ENCODE assay signal across 9 cellular contexts in the genomic region with DNA sequence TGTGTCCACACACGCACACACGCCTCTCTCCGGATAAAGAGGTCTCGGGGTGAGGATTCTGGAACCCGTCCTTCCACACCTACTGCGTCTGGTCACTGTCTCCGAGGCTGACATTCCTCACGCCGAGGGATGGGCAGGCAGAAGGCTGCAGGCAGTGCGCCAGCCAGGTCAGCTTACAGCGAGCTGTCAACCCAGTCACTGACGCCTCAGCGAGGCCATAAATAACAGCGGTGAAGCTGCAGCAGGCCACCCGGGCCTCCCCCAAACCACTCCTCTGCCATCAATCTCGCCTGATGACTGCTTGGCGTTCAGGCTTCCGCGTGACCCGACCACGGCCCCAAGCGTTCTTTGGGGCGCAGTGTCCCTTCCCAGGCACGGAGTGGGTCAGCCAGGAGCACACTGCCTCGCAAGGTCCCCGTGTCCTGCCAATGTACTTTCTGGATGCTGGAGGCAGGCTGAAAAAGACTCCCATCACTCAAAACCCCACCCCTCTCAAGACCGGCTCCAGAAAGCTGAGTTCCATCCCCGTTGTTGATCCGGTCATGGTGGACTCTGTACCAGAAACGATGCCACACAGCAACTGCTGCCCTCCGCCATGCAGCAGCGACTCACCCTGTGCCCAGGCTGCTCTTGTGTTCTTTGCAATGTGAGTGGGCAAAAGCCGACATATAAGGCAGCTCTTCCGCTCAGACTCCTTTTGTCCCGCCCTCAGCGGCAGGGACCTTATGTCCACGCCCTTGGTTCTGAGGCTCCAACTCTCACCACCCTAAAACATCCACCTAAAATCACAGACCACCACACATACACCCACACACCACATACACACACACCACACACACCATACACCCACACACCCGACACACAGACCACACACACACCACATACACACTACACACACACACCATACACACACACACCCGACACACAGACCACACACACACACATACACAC. TPM values are rescaled to one million over a fixed set of nuclear protein-coding genes. Genes with fewer than 3 reads are reported as not detected.
DNase-seq lines count a peak whose midpoint lies in the region; ATAC-seq and TF ChIP-seq lines count a peak whose summit lies in the region.
"Had no signal": no experiment of that assay in that cellular context is flagged by ENCODE, and none has a peak within 500 bp of the region (broad histone marks: within the 10 kb centered on the region; RNA-seq: fewer than 3 reads in every experiment).

No MANE protein-coding gene starts in this region.

- peaks cover 3% of the 10 kb centered on the region for H3K27me3 Mint-ChIP-seq in CD4-positive, alpha-beta T cell
- H3K27me3 Mint-ChIP-seq in glutamatergic neuron (ENCODE audit: unreplicated experiment) (peaks cover 9% of the 10 kb centered on the region), osteocyte (ENCODE audit: unreplicated experiment) (peaks cover 16% of the 10 kb centered on the region)

- ATAC-seq in CD4-positive, alpha-beta T cell (ENCODE audit: poor library complexity): peak; percentile 83

- no peaks in the 10 kb centered on the region for H3K27me3 ChIP-seq in CD4-positive, alpha-beta T cell (ENCODE audit: control insufficient read depth, insufficient read depth, low read length)
- H3K27me3 ChIP-seq in WERI-Rb-1 (ENCODE audit: insufficient read depth, low read depth, severe bottlenecking) (no peaks in the 10 kb centered on the region), sigmoid colon (no peaks in the 10 kb centered on the region)

- H3K4me1 ChIP-seq in HEK293 (ENCODE audit: control insufficient read depth, insufficient read depth, low read length) (no peaks in the 10 kb centered on the region), sigmoid colon (peaks cover 0 to 12% (median 11%) of the 10 kb centered on the region in 4 donors)

- H3K36me3 ChIP-seq in HEK293 (ENCODE audit: control insufficient read depth in 2 of 2, insufficient read depth in 1 of 2, low read length in 2 of 2) (no peaks in the 10 kb centered on the region), WERI-Rb-1 (no peaks in the 10 kb centered on the region), sigmoid colon (no peaks in the 10 kb centered on the region)

- POLR2A ChIA-PET in CD4-positive, alpha-beta T cell (lab: Charles Lee): no interaction called here
- POLR2A ChIA-PET in HEK293 (lab: Yijun Ruan, JAX): no interaction called here

- H3K36me3 Mint-ChIP-seq in CD4-positive, alpha-beta T cell (ENCODE audit: low read depth): no peaks in the 10 kb centered on the region
- H3K36me3 Mint-ChIP-seq in glutamatergic neuron (ENCODE audit: unreplicated experiment) (peaks cover 9% of the 10 kb centered on the region), osteocyte (ENCODE audit: unreplicated experiment) (peaks cover 3% of the 10 kb centered on the region)

- no peak for TF ChIP-seq POLR2A in sigmoid colon (IDR thresholded peaks at IDR 0.05)

- H3K4me3 ChIP-seq in HEK293 (ENCODE audit: low read depth, low read length) (no peak overlapping the region), WERI-Rb-1 (ENCODE audit: low read depth, low read length) (peak overlapping the region; percentile 45), sigmoid colon (peak overlapping the region in 3 of 4 donors; percentile 18 to 41 (median 31))

- WGBS in sigmoid colon, 2 donors: 8 to 17% methylated on average over 39 of the region's 39 CpGs

- H3K4me3 Mint-ChIP-seq in CD4-positive, alpha-beta T cell: no peak overlapping the region
- H3K4me3 Mint-ChIP-seq in glutamatergic neuron (ENCODE audit: unreplicated experiment) (no peak overlapping the region), osteocyte (ENCODE audit: unreplicated experiment) (no peak overlapping the region)
- H3K4me3 Mint-ChIP-seq: stimulated activated naive CD8-positive, alpha-beta T cell treated with anti-CD3 and anti-CD28 coated beads, Interleukin-15, Interleukin-2, amounts not matched to agents 100 ng/mL and 50 ng/mL, for 24 hours had no signal

- CTCF ChIA-PET in CD4-positive, alpha-beta T cell (lab: Charles Lee): interaction anchor here (1.0 kb wide), 1 partner anchor 9 kb away, joined by 3 read pairs; no protein-coding TSS in a partner anchor
- CTCF ChIA-PET in HEK293 (lab: Yijun Ruan, JAX): interaction anchor here (1.1 kb wide), 1 partner anchor 9 kb away, joined by 3 read pairs; no protein-coding TSS in a partner anchor

- H3K4me1 Mint-ChIP-seq in CD4-positive, alpha-beta T cell (ENCODE audit: low read depth): no peaks in the 10 kb centered on the region
- H3K4me1 Mint-ChIP-seq in glutamatergic neuron (ENCODE audit: low read depth, unreplicated experiment) (no peaks in the 10 kb centered on the region), osteocyte (ENCODE audit: unreplicated experiment) (peaks cover 16% of the 10 kb centered on the region)

- H3K27ac Mint-ChIP-seq in CD4-positive, alpha-beta T cell: no peak overlapping the region
- H3K27ac Mint-ChIP-seq in glutamatergic neuron (ENCODE audit: unreplicated experiment) (peak overlapping the region; percentile 1), osteocyte (ENCODE audit: unreplicated experiment) (no peak overlapping the region)
- H3K27ac Mint-ChIP-seq: stimulated activated naive CD8-positive, alpha-beta T cell treated with anti-CD3 and anti-CD28 coated beads, Interleukin-15, Interleukin-2, amounts not matched to agents 100 ng/mL and 50 ng/mL, for 24 hours had no signal

- H3K9me3 Mint-ChIP-seq in CD4-positive, alpha-beta T cell: peaks cover 2% of the 10 kb centered on the region
- peaks cover 18% of the 10 kb centered on the region for H3K9me3 Mint-ChIP-seq in glutamatergic neuron (ENCODE audit: unreplicated experiment)
- H3K9me3 Mint-ChIP-seq in osteocyte (ENCODE audit: unreplicated experiment): peaks cover 9% of the 10 kb centered on the region

- intact Hi-C loops in CD4-positive, alpha-beta T cell (cut with DNase I, micrococcal nuclease): loop anchor here in 1 of 2 experiments (1.0 kb wide), 1 partner anchor 44 kb away; no protein-coding TSS in a partner anchor
- intact Hi-C loops in sigmoid colon (cut with DNase I): no loop called here

- peak in 4 of 10 experiments; percentile 17 to 43 (median 30) for DNase-seq in CD4-positive, alpha-beta T cell
- peak; percentile 71 for DNase-seq in WERI-Rb-1
- no peak for DNase-seq in glutamatergic neuron
- DNase-seq in sigmoid colon: peak; percentile 90
- DNase-seq in osteocyte (ENCODE audit: extremely low spot score, unreplicated experiment): no peak
- no peak for DNase-seq in NOMO-1 treated with DMSO at 0.1 percent for 48 hours (lab: John Stamatoyannopoulos, UW; ENCODE audit: unreplicated experiment)
- no peak for DNase-seq in iPS-NIHi11 (ENCODE audit: low spot score)

- peak in 3 of 4 donors; percentile 37 to 71 (median 67) for TF ChIP-seq EP300 in sigmoid colon (IDR thresholded peaks at IDR 0.05)

- H3K27ac ChIP-seq in CD4-positive, alpha-beta T cell (ENCODE audit: low read depth, low read length): no peak overlapping the region
- H3K27ac ChIP-seq in HEK293 (ENCODE audit: extremely low read depth, low read depth, low read length): no peak overlapping the region
- peak overlapping the region; percentile 58 for H3K27ac ChIP-seq in WERI-Rb-1
- H3K27ac ChIP-seq in sigmoid colon: peak overlapping the region; percentile 65 to 79 (median 73)

- TF ChIP-seq CTCF in CD4-positive, alpha-beta T cell (IDR thresholded peaks at IDR 0.05): no peak
- no peak for TF ChIP-seq CTCF in HEK293 (tag by site-specific recombination; IDR thresholded peaks at IDR 0.05)
- TF ChIP-seq CTCF in WERI-Rb-1 (IDR thresholded peaks at IDR 0.05; ENCODE audit: low read depth, low read length): no peak
- TF ChIP-seq CTCF in glutamatergic neuron (IDR thresholded peaks at IDR 0.05; ENCODE audit: partially characterized antibody, unreplicated experiment): no peak
- TF ChIP-seq CTCF in sigmoid colon (IDR thresholded peaks at IDR 0.05): no peak
- TF ChIP-seq CTCF in osteocyte (IDR thresholded peaks at IDR 0.05): no peak

- peaks cover 4% of the 10 kb centered on the region for H3K9me3 ChIP-seq in CD4-positive, alpha-beta T cell (ENCODE audit: control insufficient read depth, low read length)
- H3K9me3 ChIP-seq in HEK293 (ENCODE audit: control insufficient read depth, insufficient read depth, low read depth, low read length) (no peaks in the 10 kb centered on the region), WERI-Rb-1 (ENCODE audit: severe bottlenecking) (no peaks in the 10 kb centered on the region), sigmoid colon (no peaks in the 10 kb centered on the region)

TF ChIP-seq in HEK293, 187 proteins besides CTCF, POLR2A, EP300 and RAD21 (continues in another document):
- TF ChIP-seq ZNF426 (tag by site-specific recombination; IDR thresholded peaks at IDR 0.05) (no peak), YY2 (tag by site-specific recombination; IDR thresholded peaks at IDR 0.05) (no peak), ZNF16 (tag by site-specific recombination; IDR thresholded peaks at IDR 0.05; ENCODE audit: low read depth) (no peak), ZNF211 (tag by site-specific recombination; IDR thresholded peaks at IDR 0.05; ENCODE audit: low read depth) (no peak), ZNF843 (tag by site-specific recombination; IDR thresholded peaks at IDR 0.05) (no peak), ZNF239 (tag by site-specific recombination; IDR thresholded peaks at IDR 0.05) (no peak), ZNF658 (tag by site-specific recombination; IDR thresholded peaks at IDR 0.05) (no peak), ZNF623 (tag by site-specific recombination; IDR thresholded peaks at IDR 0.05) (no peak), ZBTB20 (tag by site-specific recombination; IDR thresholded peaks at IDR 0.05) (no peak), ZNF677 (tag by site-specific recombination; IDR thresholded peaks at IDR 0.05) (no peak)
- TF ChIP-seq, protein P1, sequence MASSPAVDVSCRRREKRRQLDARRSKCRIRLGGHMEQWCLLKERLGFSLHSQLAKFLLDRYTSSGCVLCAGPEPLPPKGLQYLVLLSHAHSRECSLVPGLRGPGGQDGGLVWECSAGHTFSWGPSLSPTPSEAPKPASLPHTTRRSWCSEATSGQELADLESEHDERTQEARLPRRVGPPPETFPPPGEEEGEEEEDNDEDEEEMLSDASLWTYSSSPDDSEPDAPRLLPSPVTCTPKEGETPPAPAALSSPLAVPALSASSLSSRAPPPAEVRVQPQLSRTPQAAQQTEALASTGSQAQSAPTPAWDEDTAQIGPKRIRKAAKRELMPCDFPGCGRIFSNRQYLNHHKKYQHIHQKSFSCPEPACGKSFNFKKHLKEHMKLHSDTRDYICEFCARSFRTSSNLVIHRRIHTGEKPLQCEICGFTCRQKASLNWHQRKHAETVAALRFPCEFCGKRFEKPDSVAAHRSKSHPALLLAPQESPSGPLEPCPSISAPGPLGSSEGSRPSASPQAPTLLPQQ (tag by site-specific recombination; IDR thresholded peaks at IDR 0.05): no peak

RNA-seq across cellular contexts. Expression of a gene that starts 27.1 kb away (rescaled TPM):
- not detected for total RNA-seq in CD4-positive, alpha-beta T cell
- total RNA-seq in glutamatergic neuron (ENCODE audit: unreplicated experiment) (not detected), sigmoid colon (not detected), osteocyte (not detected in 2 replicates)
- under 1 TPM in 1 of 3 donors, not detected in 2; 0.01 TPM for polyA plus RNA-seq in sigmoid colon

RNA-seq across cellular contexts. Expression of a gene that starts 45.5 kb away (rescaled TPM):
- not detected for total RNA-seq in CD4-positive, alpha-beta T cell
- total RNA-seq in glutamatergic neuron (ENCODE audit: unreplicated experiment) (not detected), sigmoid colon (under 1 TPM in 2 of 4 donors, not detected in 2; under 0.01 TPM), osteocyte (0.18 and 0.27 TPM in 2 replicates)
- under 1 TPM; under 0.01 to 0.23 (median 0.20) TPM for polyA plus RNA-seq in sigmoid colon

Comparison
In these comparisons a context has a peak if more than half of its experiments do, and no peak if none do; other contexts are left out.
1. DNase-seq: peak in WERI-Rb-1 (single experiment) and sigmoid colon (single experiment); none in glutamatergic neuron (single experiment), osteocyte (single experiment), NOMO-1 treated with DMSO at 0.1 percent for 48 hours (single experiment) and iPS-NIHi11 (single experiment).
2. H3K27ac ChIP-seq: peak in WERI-Rb-1 (single experiment) and sigmoid colon (4 of 4); none in CD4-positive, alpha-beta T cell (single experiment) and HEK293 (single experiment).